1 cellular context compared by ENCODE assay signal in genomic region chr2:120257522-120257921, GRCh38.
TF ChIP-seq lines count a peak whose summit lies in the region.

No MANE protein-coding gene starts in this region.

TF ChIP-seq in K562, 482 proteins besides CTCF, POLR2A, EP300 and RAD21 (continued from another document and continues in another):
- TF ChIP-seq RERE (CRISPR knock-in tag; IDR thresholded peaks at IDR 0.05; ENCODE audit: borderline replicate concordance) (no peak), FOXP1 (CRISPR knock-in tag; IDR thresholded peaks at IDR 0.05) (no peak), DIDO1 (tag; IDR thresholded peaks at IDR 0.05; ENCODE audit: low read depth) (no peak), ETV6 (IDR thresholded peaks at IDR 0.05; ENCODE audit: borderline replicate concordance in 1 of 2, low read depth in 2 of 2, low read length in 1 of 2) (0 out of 4 replicates have a peak, but pooled peaks of 1 of the 2 experiments have one; percentile 29), ETV6 (CRISPR knock-in tag; IDR thresholded peaks at IDR 0.05; ENCODE audit: borderline replicate concordance) (no peak), NFIC (IDR thresholded peaks at IDR 0.05) (peak; percentile 96), SPI1 (IDR thresholded peaks at IDR 0.05; ENCODE audit: borderline replicate concordance, low read depth, low read length) (peak; percentile 85), FOXA1 (IDR thresholded peaks at IDR 0.05; ENCODE audit: borderline replicate concordance) (no peak), GATAD2A (IDR thresholded peaks at IDR 0.05) (no peak), ZFPM2 (CRISPR knock-in tag; IDR thresholded peaks at IDR 0.05) (no peak), SETDB1 (IDR thresholded peaks at IDR 0.05; ENCODE audit: low read length) (no peak), ETS2 (tag; IDR thresholded peaks at IDR 0.05; ENCODE audit: borderline replicate concordance, poor library complexity, severe bottlenecking) (no peak), BDP1 (IDR thresholded peaks at IDR 0.05; ENCODE audit: insufficient read depth, insufficient read length) (no peak), KLF10 (CRISPR knock-in tag; IDR thresholded peaks at IDR 0.05) (no peak), CCNT2 (IDR thresholded peaks at IDR 0.05; ENCODE audit: borderline replicate concordance, extremely low read depth, insufficient read length, low read depth, low read length) (no peak), SNIP1 (IDR thresholded peaks at IDR 0.05; ENCODE audit: low read depth) (no peak), ZNF398 (CRISPR knock-in tag; IDR thresholded peaks at IDR 0.05) (no peak), BRCA1 (IDR thresholded peaks at IDR 0.05) (no peak), BRCA1 (CRISPR knock-in tag; IDR thresholded peaks at IDR 0.05) (no peak), ETV5 (CRISPR knock-in tag; IDR thresholded peaks at IDR 0.05; ENCODE audit: low read depth) (no peak), PHF21A (IDR thresholded peaks at IDR 0.05; ENCODE audit: borderline replicate concordance, low read depth) (no peak), RBM15 (IDR thresholded peaks at IDR 0.05; ENCODE audit: insufficient read depth, low read length) (no peak), HOXB6 (CRISPR knock-in tag; IDR thresholded peaks at IDR 0.05; ENCODE audit: borderline replicate concordance) (no peak), GTF2A2 (tag; IDR thresholded peaks at IDR 0.05) (no peak), ZBED1 (IDR thresholded peaks at IDR 0.05) (no peak), UBTF (IDR thresholded peaks at IDR 0.05; ENCODE audit: borderline replicate concordance in 1 of 2, low read depth in 2 of 2, low read length in 2 of 2) (no peak), ZNF24 (IDR thresholded peaks at IDR 0.05) (no peak), DACH1 (IDR thresholded peaks at IDR 0.05; ENCODE audit: partially characterized antibody) (no peak), CLOCK (CRISPR knock-in tag; IDR thresholded peaks at IDR 0.05; ENCODE audit: borderline replicate concordance) (no peak), CBFA2T3 (IDR thresholded peaks at IDR 0.05) (peak; percentile 30; the same call in 1 of the 2 replicates), C11orf30 (IDR thresholded peaks at IDR 0.05; ENCODE audit: low read depth) (peak; percentile 90), SAFB (IDR thresholded peaks at IDR 0.05; ENCODE audit: borderline replicate concordance, low read depth, low read length) (no peak), ZNF609 (CRISPR knock-in tag; IDR thresholded peaks at IDR 0.05; ENCODE audit: borderline replicate concordance) (no peak), MTA3 (IDR thresholded peaks at IDR 0.05; ENCODE audit: borderline replicate concordance) (no peak), PKNOX1 (IDR thresholded peaks at IDR 0.05) (peak; percentile 60), PATZ1 (CRISPR knock-in tag; IDR thresholded peaks at IDR 0.05; ENCODE audit: borderline replicate concordance) (no peak), ETV1 (tag; conservative IDR thresholded peaks at IDR 0.05; ENCODE audit: low read depth) (0 out of 2 replicates have a peak, but pooled peaks have one; percentile 40), RBFOX2 (IDR thresholded peaks at IDR 0.05; ENCODE audit: low read depth, low read length) (no peak), NRF1 (conservative IDR thresholded peaks at IDR 0.05 in 1 of 2, IDR thresholded peaks at IDR 0.05 in 1 of 2) (no peak), TCF3 (CRISPR knock-in tag; IDR thresholded peaks at IDR 0.05) (0 out of 2 replicates have a peak, but pooled peaks have one; percentile 21), ZNF561 (CRISPR knock-in tag; conservative IDR thresholded peaks at IDR 0.05) (no peak), MAFF (IDR thresholded peaks at IDR 0.05; ENCODE audit: low read length) (peak; percentile 66), HES1 (IDR thresholded peaks at IDR 0.05; ENCODE audit: low read depth) (no peak), ZNF780A (CRISPR knock-in tag; IDR thresholded peaks at IDR 0.05) (no peak)
